ENCODE assay signal across 17 cellular contexts in the genomic region with DNA sequence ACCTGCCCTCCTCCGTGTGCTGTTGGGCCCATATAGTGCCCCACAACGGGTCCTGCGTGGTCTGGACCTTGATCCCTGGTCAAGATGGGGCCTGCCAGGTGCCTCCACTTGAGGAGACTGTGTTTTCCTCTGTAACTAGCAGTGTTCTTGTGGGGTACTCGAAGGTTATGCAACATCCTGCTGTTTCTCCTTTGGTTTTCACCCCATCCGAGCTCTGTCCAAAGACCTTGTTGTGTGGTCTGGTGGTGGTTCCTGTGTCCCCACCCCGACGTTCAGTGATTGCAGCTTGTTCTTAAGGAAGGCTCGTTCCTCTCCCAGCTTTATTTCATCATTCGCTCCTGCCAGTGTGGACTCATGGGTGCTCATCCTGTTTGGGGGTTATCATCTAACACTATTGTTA. TPM values are rescaled to one million over a fixed set of nuclear protein-coding genes. Genes with fewer than 3 reads are reported as not detected.
DNase-seq lines count a peak whose midpoint lies in the region; ATAC-seq and TF ChIP-seq lines count a peak whose summit lies in the region.
"Had no signal": no experiment of that assay in that cellular context is flagged by ENCODE, and none has a peak within 500 bp of the region (broad histone marks: within the 10 kb centered on the region; RNA-seq: fewer than 3 reads in every experiment).

No MANE protein-coding gene starts in this region.

- no peaks in the 10 kb centered on the region for H3K9me3 ChIP-seq in left lung
- no peaks in the 10 kb centered on the region for H3K9me3 ChIP-seq in neural progenitor cell (ENCODE audit: low read depth)
- H3K9me3 ChIP-seq: MG63, thoracic aorta had no signal

- H3K9ac ChIP-seq in neural progenitor cell, result no peak overlapping the region

- H3K4me3 Mint-ChIP-seq in activated naive CD8-positive, alpha-beta T cell treated with anti-CD3 and anti-CD28 coated beads, Interleukin-2, amount 10 ng/mL, durations not matched to agents 7 days and 5 days, result peak overlapping the region; percentile 28
- H3K4me3 Mint-ChIP-seq in activated naive CD8-positive, alpha-beta T cell treated with anti-CD3 and anti-CD28 coated beads, Interleukin-2, amount 50 U/mL, for 24 hours, result no peak overlapping the region
- no peak overlapping the region for H3K4me3 Mint-ChIP-seq in type B pancreatic cell
- H3K4me3 Mint-ChIP-seq in neural progenitor cell, result no peak overlapping the region
- H3K4me3 Mint-ChIP-seq: activated naive CD4-positive, alpha-beta T cell treated with anti-CD3 and anti-CD28 coated beads for 36 hours; HFFc6 had no signal

- no peaks in the 10 kb centered on the region for H3K9me3 Mint-ChIP-seq in activated naive CD8-positive, alpha-beta T cell treated with anti-CD3 and anti-CD28 coated beads, Interleukin-2, amount 10 ng/mL, durations not matched to agents 7 days and 5 days
- no peaks in the 10 kb centered on the region for H3K9me3 Mint-ChIP-seq in activated naive CD8-positive, alpha-beta T cell treated with anti-CD3 and anti-CD28 coated beads, Interleukin-2, amount 50 U/mL, for 24 hours
- no peaks in the 10 kb centered on the region for H3K9me3 Mint-ChIP-seq in type B pancreatic cell
- no peaks in the 10 kb centered on the region for H3K9me3 Mint-ChIP-seq in neural progenitor cell
- H3K9me3 Mint-ChIP-seq: activated naive CD4-positive, alpha-beta T cell treated with anti-CD3 and anti-CD28 coated beads for 36 hours; HFFc6; T-cell had no signal

- POLR2A ChIA-PET in activated naive CD8-positive, alpha-beta T cell treated with anti-CD3 and anti-CD28 coated beads, Interleukin-2, amount 10 ng/mL, durations not matched to agents 7 days and 5 days (lab: Charles Lee), result interaction anchor here (0.5 to 2.1 kb wide), 4 partner anchors 15 to 98 kb away, joined by 3 to 7 read pairs (median 5); no protein-coding TSS in a partner anchor

- H3K36me3 ChIP-seq in left lung, result peaks cover 0 to 3% of the 10 kb centered on the region in 2 donors
- no peaks in the 10 kb centered on the region for H3K36me3 ChIP-seq in neural progenitor cell
- H3K36me3 ChIP-seq: thoracic aorta had no signal

- H3K27ac Mint-ChIP-seq in activated naive CD8-positive, alpha-beta T cell treated with anti-CD3 and anti-CD28 coated beads, Interleukin-2, amount 10 ng/mL, durations not matched to agents 7 days and 5 days, result peak overlapping the region; percentile 15
- H3K27ac Mint-ChIP-seq in activated naive CD8-positive, alpha-beta T cell treated with anti-CD3 and anti-CD28 coated beads, Interleukin-2, amount 50 U/mL, for 24 hours, result no peak overlapping the region
- H3K27ac Mint-ChIP-seq in type B pancreatic cell, result peak overlapping the region; percentile 52
- H3K27ac Mint-ChIP-seq in neural progenitor cell, result no peak overlapping the region
- H3K27ac Mint-ChIP-seq: activated naive CD4-positive, alpha-beta T cell treated with anti-CD3 and anti-CD28 coated beads for 36 hours; HFFc6 had no signal

- no peaks in the 10 kb centered on the region for H3K27me3 ChIP-seq in left lung
- H3K27me3 ChIP-seq in neural progenitor cell, result no peaks in the 10 kb centered on the region
- H3K27me3 ChIP-seq: MG63 had no signal

- H3K4me3 ChIP-seq in left lung, result no peak overlapping the region
- no peak overlapping the region for H3K4me3 ChIP-seq in neural progenitor cell
- H3K4me3 ChIP-seq: MG63, skin epidermis, thoracic aorta had no signal

- peaks cover 30% of the 10 kb centered on the region for H4K20me1 ChIP-seq in neural progenitor cell (ENCODE audit: low read depth)

- peaks cover 19% of the 10 kb centered on the region for H3K36me3 Mint-ChIP-seq in activated naive CD8-positive, alpha-beta T cell treated with anti-CD3 and anti-CD28 coated beads, Interleukin-2, amount 10 ng/mL, durations not matched to agents 7 days and 5 days
- H3K36me3 Mint-ChIP-seq in activated naive CD8-positive, alpha-beta T cell treated with anti-CD3 and anti-CD28 coated beads, Interleukin-2, amount 50 U/mL, for 24 hours (ENCODE audit: low read depth), result peaks cover 7% of the 10 kb centered on the region
- H3K36me3 Mint-ChIP-seq in type B pancreatic cell (no peaks in the 10 kb centered on the region), neural progenitor cell (peaks cover 14% of the 10 kb centered on the region)

- H3K79me2 ChIP-seq in neural progenitor cell (ENCODE audit: low read depth), result peaks cover 11% of the 10 kb centered on the region

- intact Hi-C loops in left lung (cut with DNase I), result no loop called here

- H3K4me1 ChIP-seq in left lung (peaks cover 55 to 92% of the 10 kb centered on the region in 2 donors), neural progenitor cell (peaks cover 16% of the 10 kb centered on the region)

- no peak overlapping the region for H2AFZ ChIP-seq in neural progenitor cell (replicated peaks)

- peak overlapping the region; percentile 37 to 79 for H3K27ac ChIP-seq in left lung
- H3K27ac ChIP-seq in neural progenitor cell, result no peak overlapping the region
- H3K27ac ChIP-seq: thoracic aorta had no signal

- ATAC-seq in activated naive CD8-positive, alpha-beta T cell treated with anti-CD3 and anti-CD28 coated beads, Interleukin-2, amount 10 ng/mL, durations not matched to agents 7 days and 5 days (ENCODE audit: low read depth), result no peak
- no peak for ATAC-seq in activated naive CD8-positive, alpha-beta T cell treated with anti-CD3 and anti-CD28 coated beads, Interleukin-2, amount 50 U/mL, for 24 hours
- ATAC-seq in left lung (no peak), HG02884 (IDR thresholded peaks at IDR 0.05; ENCODE audit: unreplicated experiment) (no peak)
- ATAC-seq: T-cell had no signal

- no peak for TF ChIP-seq CTCF in left lung (IDR thresholded peaks at IDR 0.05)
- TF ChIP-seq CTCF in type B pancreatic cell (conservative IDR thresholded peaks at IDR 0.05), result no peak
- no peak for TF ChIP-seq CTCF in neural progenitor cell (IDR thresholded peaks at IDR 0.05)

- DNase-seq in activated naive CD8-positive, alpha-beta T cell treated with anti-CD3 and anti-CD28 coated beads, Interleukin-2, amount 10 ng/mL, durations not matched to agents 7 days and 5 days, result no peak
- DNase-seq in activated naive CD8-positive, alpha-beta T cell treated with anti-CD3 and anti-CD28 coated beads, Interleukin-2, amount 50 U/mL, for 24 hours, result no peak
- DNase-seq in SKM-1 (lab: John Stamatoyannopoulos, UW; ENCODE audit: unreplicated experiment) (peak; percentile 50), left lung (no peak), type B pancreatic cell (ENCODE audit: extremely low spot score, unreplicated experiment) (no peak), neural progenitor cell (ENCODE audit: low spot score) (no peak)
- DNase-seq in activated T-cell treated with anti-CD3 and anti-CD28 coated beads, Interleukin-2, amount 50 U/mL, for 1 hour, result no peak
- DNase-seq: activated CD4-positive, alpha-beta T cell treated with anti-CD3 and anti-CD28 coated beads, Interleukin-2, amount 50 U/mL, for 1 hour; activated naive CD4-positive, alpha-beta T cell treated with anti-CD3 and anti-CD28 coated beads for 36 hours; central memory CD4-positive, alpha-beta T cell; HFFc6; MG63; nucleus accumbens; T-cell had no signal

- H3F3A ChIP-seq in neural progenitor cell (ENCODE audit: low read depth), result peaks cover 13% of the 10 kb centered on the region

- no peaks in the 10 kb centered on the region for H3K27me3 Mint-ChIP-seq in activated naive CD8-positive, alpha-beta T cell treated with anti-CD3 and anti-CD28 coated beads, Interleukin-2, amount 10 ng/mL, durations not matched to agents 7 days and 5 days
- H3K27me3 Mint-ChIP-seq in activated naive CD8-positive, alpha-beta T cell treated with anti-CD3 and anti-CD28 coated beads, Interleukin-2, amount 50 U/mL, for 24 hours, result no peaks in the 10 kb centered on the region
- no peaks in the 10 kb centered on the region for H3K27me3 Mint-ChIP-seq in type B pancreatic cell
- peaks cover 10% of the 10 kb centered on the region for H3K27me3 Mint-ChIP-seq in neural progenitor cell (ENCODE audit: insufficient read depth, low read depth)
- H3K27me3 Mint-ChIP-seq: T-cell had no signal

- peaks cover 43% of the 10 kb centered on the region for H3K4me1 Mint-ChIP-seq in activated naive CD8-positive, alpha-beta T cell treated with anti-CD3 and anti-CD28 coated beads, Interleukin-2, amount 10 ng/mL, durations not matched to agents 7 days and 5 days
- peaks cover 68% of the 10 kb centered on the region for H3K4me1 Mint-ChIP-seq in activated naive CD8-positive, alpha-beta T cell treated with anti-CD3 and anti-CD28 coated beads, Interleukin-2, amount 50 U/mL, for 24 hours
- H3K4me1 Mint-ChIP-seq in type B pancreatic cell (ENCODE audit: unreplicated experiment), result peaks cover 40% of the 10 kb centered on the region
- H3K4me1 Mint-ChIP-seq in neural progenitor cell, result peaks cover 37% of the 10 kb centered on the region

- no peak overlapping the region for H3K4me2 ChIP-seq in neural progenitor cell

RNA-seq across cellular contexts. Expression of a gene that starts 38.7 kb away (rescaled TPM):
- not detected for total RNA-seq in activated naive CD8-positive, alpha-beta T cell treated with anti-CD3 and anti-CD28 coated beads, Interleukin-2, amount 10 ng/mL, durations not matched to agents 7 days and 5 days
- total RNA-seq in left lung (1 to 10 TPM; 1.6 to 3.4 TPM), type B pancreatic cell (ENCODE audit: low replicate concordance) (10.3 and 34.7 TPM in 2 replicates), neural progenitor cell (ENCODE audit: low replicate concordance) (not detected in 2 replicates)
- total RNA-seq: activated naive CD4-positive, alpha-beta T cell treated with anti-CD3 and anti-CD28 coated beads for 36 hours; HFFc6; T-cell; thoracic aorta had no signal

Comparison
In these comparisons a context has a peak if more than half of its experiments do, and no peak if none do; other contexts are left out.
1. H3K27ac Mint-ChIP-seq: peak in activated naive CD8-positive, alpha-beta T cell treated with anti-CD3 and anti-CD28 coated beads, Interleukin-2, amount 10 ng/mL, durations not matched to agents 7 days and 5 days (single experiment) and type B pancreatic cell (single experiment); none in activated naive CD8-positive, alpha-beta T cell treated with anti-CD3 and anti-CD28 coated beads, Interleukin-2, amount 50 U/mL, for 24 hours (single experiment) and neural progenitor cell (single experiment).